In the genomic region with DNA sequence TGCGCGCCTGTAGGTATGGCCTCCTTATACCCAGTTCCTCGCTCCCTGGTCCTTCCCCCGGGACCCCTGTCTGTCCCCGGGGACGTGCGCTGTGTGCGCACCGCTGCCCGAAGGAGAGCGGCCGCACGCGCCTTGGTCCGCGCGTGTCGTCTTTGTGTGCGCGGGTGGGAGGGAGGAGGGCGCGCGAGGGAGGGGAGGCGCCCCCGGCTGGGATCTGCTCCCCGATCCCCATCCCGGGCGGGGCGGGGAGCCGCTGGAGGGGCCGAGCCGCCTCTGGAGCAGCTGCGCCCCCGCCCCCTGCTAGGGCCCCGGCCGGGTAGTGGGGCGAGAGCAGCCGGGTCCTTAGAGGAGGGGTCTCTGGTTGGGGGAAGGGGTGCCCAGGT, we compare ENCODE assay signal across 8 cellular contexts.
DNase-seq lines count a peak whose midpoint lies in the region; ATAC-seq and TF ChIP-seq lines count a peak whose summit lies in the region.

No MANE protein-coding gene starts in this region.

- no peak overlapping the region for H3K27ac Mint-ChIP-seq in effector memory CD8-positive, alpha-beta T cell

- H3K4me1 Mint-ChIP-seq in effector memory CD8-positive, alpha-beta T cell (ENCODE audit: low read depth in 2 of 2): peaks cover 17 to 28% of the 10 kb centered on the region in 2 donors

- peaks cover 7% of the 10 kb centered on the region for H3K36me3 Mint-ChIP-seq in effector memory CD8-positive, alpha-beta T cell (ENCODE audit: insufficient read depth)

- no peaks in the 10 kb centered on the region for H3K9me3 ChIP-seq in neuron (ENCODE audit: low read length)

- no peaks in the 10 kb centered on the region for H3K27me3 ChIP-seq in neuron (ENCODE audit: insufficient read depth, low read length)

- peak overlapping the region; percentile 77 for H3K4me3 ChIP-seq in LNCaP clone FGC (ENCODE audit: low read depth, low read length)
- H3K4me3 ChIP-seq in neuron (ENCODE audit: low read length): peak overlapping the region; percentile 90

- H3K4me3 Mint-ChIP-seq in effector memory CD8-positive, alpha-beta T cell: peak overlapping the region; percentile 58 to 63

- peak; percentile 28 for ATAC-seq in GM19324 (IDR thresholded peaks at IDR 0.05; ENCODE audit: low FRiP score, unreplicated experiment)
- no peak for ATAC-seq in effector memory CD8-positive, alpha-beta T cell (replicated peaks)
- ATAC-seq in GM21447 (IDR thresholded peaks at IDR 0.05; ENCODE audit: unreplicated experiment): no peak

- H3K27me3 Mint-ChIP-seq in effector memory CD8-positive, alpha-beta T cell: peaks cover 0 to 11% of the 10 kb centered on the region in 2 donors

- no peaks in the 10 kb centered on the region for H3K36me3 ChIP-seq in neuron (ENCODE audit: insufficient read depth, low read length)

- no peaks in the 10 kb centered on the region for H3K9me3 Mint-ChIP-seq in effector memory CD8-positive, alpha-beta T cell

- peaks cover 23% of the 10 kb centered on the region for H3K4me1 ChIP-seq in neuron (ENCODE audit: insufficient read depth, low read length)

- peak overlapping the region; percentile 90 for H2AFZ ChIP-seq in neuron (ENCODE audit: low read depth, low read length)

- no peak for TF ChIP-seq CTCF in LNCaP clone FGC (IDR thresholded peaks at IDR 0.05; ENCODE audit: control insufficient read depth, extremely low read depth, insufficient read depth)

- DNase-seq in LNCaP clone FGC (ENCODE audit: low read depth) (no peak), NAMALWA (ENCODE audit: low spot score) (no peak), NCI-H748 (lab: John Stamatoyannopoulos, UW; ENCODE audit: unreplicated experiment) (no peak), NCI-H146 treated with DMSO at 0.1 percent for 48 hours (lab: John Stamatoyannopoulos, UW; ENCODE audit: unreplicated experiment) (no peak)
- no peak for DNase-seq in effector memory CD8-positive, alpha-beta T cell
